ENCODE assay signal across 23 cellular contexts in genomic region chr6:435442-436307, GRCh38. TPM values are rescaled to one million over a fixed set of nuclear protein-coding genes. Genes with fewer than 3 reads are reported as not detected.
DNase-seq lines count a peak whose midpoint lies in the region; ATAC-seq and TF ChIP-seq lines count a peak whose summit lies in the region.
"Had no signal": no experiment of that assay in that cellular context is flagged by ENCODE, and none has a peak within 500 bp of the region (broad histone marks: within the 10 kb centered on the region; RNA-seq: fewer than 3 reads in every experiment).

No MANE protein-coding gene starts in this region.

- no peaks in the 10 kb centered on the region for H4K20me1 ChIP-seq in MM.1S (ENCODE audit: insufficient read depth, low read length)

- DNase-seq in activated CD8-positive, alpha-beta T cell treated with anti-CD3 and anti-CD28 coated beads for 36 hours: no peak
- DNase-seq in activated CD8-positive, alpha-beta T cell treated with anti-CD3 and anti-CD28 coated beads, Interleukin-2, amount 10 ng/mL, durations not matched to agents 7 days and 5 days: no peak
- no peak for DNase-seq in MM.1S
- no peak for DNase-seq in adipocyte (ENCODE audit: low read depth)
- peak; percentile 74 for DNase-seq in spleen
- DNase-seq in cerebellar nuclear complex (lab: John Stamatoyannopoulos, UW): no peak
- DNase-seq in DMS114 treated with DMSO at 0.1 percent for 48 hours (lab: John Stamatoyannopoulos, UW; ENCODE audit: unreplicated experiment): no peak
- DNase-seq: activated CD4-positive, CD25-positive, alpha-beta regulatory T cell; CD8-positive, alpha-beta T cell; DND-41; endodermal cell; hippocampal formation; kidney glomerular epithelial cell; NCI-H1694; NK-92 treated with Interleukin-12 subunit alpha and Interleukin-12 subunit beta, amount 100 ng/mL, for 24 hours; T-cell had no signal

- H3K27me3 Mint-ChIP-seq in activated CD8-positive, alpha-beta T cell treated with anti-CD3 and anti-CD28 coated beads for 36 hours: no peaks in the 10 kb centered on the region
- no peaks in the 10 kb centered on the region for H3K27me3 Mint-ChIP-seq in activated CD8-positive, alpha-beta T cell treated with anti-CD3 and anti-CD28 coated beads, Interleukin-2, amount 10 ng/mL, durations not matched to agents 7 days and 5 days (ENCODE audit: low read depth)
- H3K27me3 Mint-ChIP-seq: T-cell had no signal

- no peak for ATAC-seq in activated CD8-positive, alpha-beta T cell treated with anti-CD3 and anti-CD28 coated beads for 36 hours
- ATAC-seq in activated CD8-positive, alpha-beta T cell treated with anti-CD3 and anti-CD28 coated beads, Interleukin-2, amount 10 ng/mL, durations not matched to agents 7 days and 5 days: no peak
- ATAC-seq in GM18909 (IDR thresholded peaks at IDR 0.05; ENCODE audit: poor library complexity, unreplicated experiment): no peak
- ATAC-seq: CD8-positive, alpha-beta T cell had no signal

- CTCF ChIA-PET in activated CD8-positive, alpha-beta T cell treated with anti-CD3 and anti-CD28 coated beads for 36 hours (lab: Charles Lee): interaction anchor here (0.9 to 2.9 kb wide), 10 partner anchors 10 to 67 kb away, joined by 3 to 25 read pairs (median 4); no protein-coding TSS in a partner anchor
- CTCF ChIA-PET in activated CD8-positive, alpha-beta T cell treated with anti-CD3 and anti-CD28 coated beads, Interleukin-2, amount 10 ng/mL, durations not matched to agents 7 days and 5 days (lab: Charles Lee): interaction anchor here (0.7 to 3.1 kb wide), 12 partner anchors 10 to 240 kb away, joined by 3 to 25 read pairs (median 4); partner anchors contain the start of gene IRF4

- H3F3A ChIP-seq in MM.1S (ENCODE audit: insufficient read depth, low read length): peaks cover 14% of the 10 kb centered on the region

- H3K4me1 ChIP-seq in MM.1S (ENCODE audit: low read length) (peaks cover 11% of the 10 kb centered on the region), adipocyte (ENCODE audit: control insufficient read depth, insufficient read depth, low read length) (peaks cover 28% of the 10 kb centered on the region), spleen (peaks cover 0 to 17% (median 2%) of the 10 kb centered on the region in 6 donors)

- POLR2A ChIA-PET in activated CD8-positive, alpha-beta T cell treated with anti-CD3 and anti-CD28 coated beads for 36 hours (lab: Charles Lee): interaction anchor here (0.6 to 24.1 kb wide), 9 partner anchors 10 to 63 kb away, joined by 3 to 630 read pairs (median 6); partner anchors contain the start of gene IRF4
- POLR2A ChIA-PET in activated CD8-positive, alpha-beta T cell treated with anti-CD3 and anti-CD28 coated beads, Interleukin-2, amount 10 ng/mL, durations not matched to agents 7 days and 5 days (lab: Charles Lee): interaction anchor here (0.6 to 3.6 kb wide), 8 partner anchors 10 to 76 kb away, joined by 3 to 53 read pairs (median 8); partner anchors contain the start of gene IRF4

- no peaks in the 10 kb centered on the region for H3K79me2 ChIP-seq in MM.1S (ENCODE audit: low read length)

- no peaks in the 10 kb centered on the region for H3K9me3 Mint-ChIP-seq in activated CD8-positive, alpha-beta T cell treated with anti-CD3 and anti-CD28 coated beads for 36 hours
- no peaks in the 10 kb centered on the region for H3K9me3 Mint-ChIP-seq in activated CD8-positive, alpha-beta T cell treated with anti-CD3 and anti-CD28 coated beads, Interleukin-2, amount 10 ng/mL, durations not matched to agents 7 days and 5 days (ENCODE audit: insufficient read depth)
- H3K9me3 Mint-ChIP-seq: CD8-positive, alpha-beta T cell; mesothelial cell of epicardium; T-cell had no signal

- H3K4me1 Mint-ChIP-seq in activated CD8-positive, alpha-beta T cell treated with anti-CD3 and anti-CD28 coated beads for 36 hours (ENCODE audit: low read depth): peaks cover 41% of the 10 kb centered on the region
- peaks cover 49% of the 10 kb centered on the region for H3K4me1 Mint-ChIP-seq in activated CD8-positive, alpha-beta T cell treated with anti-CD3 and anti-CD28 coated beads, Interleukin-2, amount 10 ng/mL, durations not matched to agents 7 days and 5 days (ENCODE audit: low read depth)
- H3K4me1 Mint-ChIP-seq: endodermal cell, mesothelial cell of epicardium had no signal

- H3K27me3 ChIP-seq in MM.1S (replicated peaks; ENCODE audit: insufficient read depth, low read length): no peaks in the 10 kb centered on the region
- no peaks in the 10 kb centered on the region for H3K27me3 ChIP-seq in adipocyte (replicated peaks; ENCODE audit: control insufficient read depth, insufficient read depth, low read length)
- no peaks in the 10 kb centered on the region for H3K27me3 ChIP-seq in spleen (replicated peaks in 1 of 7)

- intact Hi-C loops in activated CD8-positive, alpha-beta T cell treated with anti-CD3 and anti-CD28 coated beads for 36 hours (cut with micrococcal nuclease): no loop called here
- intact Hi-C loops in spleen (cut with DNase I; ENCODE audit: low total_unique reads): no loop called here

- peak overlapping the region; percentile 38 for H3K4me3 ChIP-seq in MM.1S (ENCODE audit: low read length)
- H3K4me3 ChIP-seq in adipocyte (ENCODE audit: low read length): peak overlapping the region; percentile 4
- no peak overlapping the region for H3K4me3 ChIP-seq in spleen

- TF ChIP-seq CTCF in activated CD8-positive, alpha-beta T cell treated with anti-CD3 and anti-CD28 coated beads for 36 hours (IDR thresholded peaks at IDR 0.05): no peak
- no peak for TF ChIP-seq CTCF in MM.1S (IDR thresholded peaks at IDR 0.05; ENCODE audit: low read length)
- TF ChIP-seq CTCF in spleen (IDR thresholded peaks at IDR 0.05 in 8 of 11, conservative IDR thresholded peaks at IDR 0.05 in 3 of 11): no peak

- H3K9me3 ChIP-seq in MM.1S (replicated peaks; ENCODE audit: insufficient read depth, low read length) (no peaks in the 10 kb centered on the region), adipocyte (ENCODE audit: control insufficient read depth, low read length) (no peaks in the 10 kb centered on the region), spleen (no peaks in the 10 kb centered on the region)
- H3K9me3 ChIP-seq: neutrophil had no signal

- H3K36me3 ChIP-seq in MM.1S (replicated peaks; ENCODE audit: insufficient read depth, low read length) (no peaks in the 10 kb centered on the region), adipocyte (ENCODE audit: control insufficient read depth, insufficient read depth, low read length, severe bottlenecking) (no peaks in the 10 kb centered on the region), spleen (no peaks in the 10 kb centered on the region)
- H3K36me3 ChIP-seq: neutrophil had no signal

- no peak overlapping the region for H3K4me3 Mint-ChIP-seq in activated CD8-positive, alpha-beta T cell treated with anti-CD3 and anti-CD28 coated beads for 36 hours
- H3K4me3 Mint-ChIP-seq in activated CD8-positive, alpha-beta T cell treated with anti-CD3 and anti-CD28 coated beads, Interleukin-2, amount 10 ng/mL, durations not matched to agents 7 days and 5 days: no peak overlapping the region
- H3K4me3 Mint-ChIP-seq: CD8-positive, alpha-beta T cell; endodermal cell; mesothelial cell of epicardium had no signal

- H3K9ac ChIP-seq in MM.1S (ENCODE audit: low read length) (no peak overlapping the region), adipocyte (ENCODE audit: low read length) (no peak overlapping the region)

- TF ChIP-seq POLR2A in spleen (IDR thresholded peaks at IDR 0.05): no peak

- H3K36me3 Mint-ChIP-seq in activated CD8-positive, alpha-beta T cell treated with anti-CD3 and anti-CD28 coated beads for 36 hours (ENCODE audit: low read depth): no peaks in the 10 kb centered on the region
- no peaks in the 10 kb centered on the region for H3K36me3 Mint-ChIP-seq in activated CD8-positive, alpha-beta T cell treated with anti-CD3 and anti-CD28 coated beads, Interleukin-2, amount 10 ng/mL, durations not matched to agents 7 days and 5 days (ENCODE audit: low read depth)
- H3K36me3 Mint-ChIP-seq: CD8-positive, alpha-beta T cell; mesothelial cell of epicardium; T-cell had no signal

- H2AFZ ChIP-seq in MM.1S (ENCODE audit: low read length): no peak overlapping the region

- no peaks in the 10 kb centered on the region for H3K9me2 ChIP-seq in MM.1S (replicated peaks; ENCODE audit: insufficient read depth, low read length)

- peak overlapping the region; percentile 84 for H3K27ac Mint-ChIP-seq in activated CD8-positive, alpha-beta T cell treated with anti-CD3 and anti-CD28 coated beads for 36 hours
- no peak overlapping the region for H3K27ac Mint-ChIP-seq in activated CD8-positive, alpha-beta T cell treated with anti-CD3 and anti-CD28 coated beads, Interleukin-2, amount 10 ng/mL, durations not matched to agents 7 days and 5 days
- H3K27ac Mint-ChIP-seq: CD8-positive, alpha-beta T cell; endodermal cell; mesothelial cell of epicardium had no signal

- peak overlapping the region; percentile 70 for H3K4me2 ChIP-seq in MM.1S (ENCODE audit: low read depth, low read length)

- H3K27ac ChIP-seq in MM.1S (ENCODE audit: low read length): peak overlapping the region; percentile 75; the same call in 1 of the 2 replicates
- H3K27ac ChIP-seq in spleen: no peak overlapping the region
- H3K27ac ChIP-seq: neutrophil, RWPE1 had no signal

- 94 to 97% (median 95%) methylated on average over 29 to 50 of the region's 50 CpGs for WGBS in spleen, 5 donors

RNA-seq across cellular contexts. Expression of gene IRF4, which starts 44.1 kb away (rescaled TPM):
- 100 to 1,000 TPM; 409 to 439 TPM for total RNA-seq in activated CD8-positive, alpha-beta T cell treated with anti-CD3 and anti-CD28 coated beads for 36 hours
- 10 to 100 TPM; 91.2 to 95.2 TPM for total RNA-seq in activated CD8-positive, alpha-beta T cell treated with anti-CD3 and anti-CD28 coated beads, Interleukin-2, amount 10 ng/mL, durations not matched to agents 7 days and 5 days
- total RNA-seq in spleen: 10 to 100 TPM; 39.2 to 91.3 (median 52.0) TPM
- 10 to 100 TPM in 2 of 3 donors, 1 to 10 TPM in 1; 8.7 to 11.9 (median 11.2) TPM for polyA plus RNA-seq in spleen
- total RNA-seq: endodermal cell, MCF 10A, mesothelial cell of epicardium, renal cortical epithelial cell had no signal
- polyA plus RNA-seq: AG04450 had no signal

Comparison
In these comparisons a context has a peak if more than half of its experiments do, and no peak if none do; other contexts are left out.
1. RNA of gene IRF4, which starts 44.1 kb away (total RNA-seq): 409 to 439 TPM in activated CD8-positive, alpha-beta T cell treated with anti-CD3 and anti-CD28 coated beads for 36 hours; 91.2 to 95.2 TPM in activated CD8-positive, alpha-beta T cell treated with anti-CD3 and anti-CD28 coated beads, Interleukin-2, amount 10 ng/mL, durations not matched to agents 7 days and 5 days and 39.2 to 91.3 TPM in spleen; every median in the first group is over 4 times any median in the second.
2. H3K4me3 ChIP-seq: peak in MM.1S (single experiment) and adipocyte (single experiment); none in spleen (0 of 8).